In genomic region chr3:141500397-141500796, GRCh38 we compare ENCODE assay signal across 27 cellular contexts. TPM values are rescaled to one million over a fixed set of nuclear protein-coding genes. Genes with fewer than 3 reads are reported as not detected.
DNase-seq lines count a peak whose midpoint lies in the region; ATAC-seq and TF ChIP-seq lines count a peak whose summit lies in the region.
"Had no signal": no experiment of that assay in that cellular context is flagged by ENCODE, and none has a peak within 500 bp of the region (broad histone marks: within the 10 kb centered on the region; RNA-seq: fewer than 3 reads in every experiment).

No MANE protein-coding gene starts in this region.

- no peak overlapping the region for H3K27ac ChIP-seq in DND-41 (ENCODE audit: low read length)
- H3K27ac ChIP-seq: parathyroid adenoma, SK-N-MC, VCaP had no signal

- POLR2A ChIA-PET in activated CD4-positive, alpha-beta T cell treated with anti-CD3 and anti-CD28 coated beads for 36 hours (lab: Charles Lee), result interaction anchor here (0.7 to 2.2 kb wide), 4 partner anchors 11 to 55 kb away, joined by 3 to 32 read pairs (median 5); partner anchors contain the start of gene RASA2
- POLR2A ChIA-PET in naive thymus-derived CD8-positive, alpha-beta T cell (lab: Charles Lee), result interaction anchor here (1.0 to 7.3 kb wide), 2 partner anchors 13 to 30 kb away, joined by 3 to 113 read pairs; partner anchors contain the start of gene RASA2

- intact Hi-C loops in activated CD4-positive, alpha-beta T cell treated with anti-CD3 and anti-CD28 coated beads for 36 hours (cut with DNase I, micrococcal nuclease), result loop anchor here (1.0 to 2.0 kb wide), 2 partner anchors 14 to 30 kb away; no protein-coding TSS in a partner anchor

- no peak overlapping the region for H3K4me2 ChIP-seq in DND-41 (ENCODE audit: insufficient read depth, low read length)

- peak; percentile 47 for ATAC-seq in activated CD4-positive, alpha-beta T cell treated with anti-CD3 and anti-CD28 coated beads for 36 hours
- no peak for ATAC-seq in DND-41 (ENCODE audit: insufficient read depth, low read depth)
- peak; percentile 42 for ATAC-seq in activated T-helper 17 cell treated with anti-CD3 and anti-CD28 coated beads, Interleukin-2, amount 50 U/mL, for 72 hours (replicated peaks)
- no peak for ATAC-seq in naive thymus-derived CD8-positive, alpha-beta T cell
- ATAC-seq in GM18511 (IDR thresholded peaks at IDR 0.05; ENCODE audit: unreplicated experiment), result no peak
- no peak for ATAC-seq in HG02852 (IDR thresholded peaks at IDR 0.05; ENCODE audit: unreplicated experiment)
- ATAC-seq: heart right ventricle, left lobe of liver, right cardiac atrium, upper lobe of right lung had no signal

- H3K4me3 Mint-ChIP-seq in activated CD4-positive, alpha-beta T cell treated with anti-CD3 and anti-CD28 coated beads for 36 hours, result peak overlapping the region; percentile 54
- peak overlapping the region; percentile 84 for H3K4me3 Mint-ChIP-seq in activated T-helper 17 cell treated with anti-CD3 and anti-CD28 coated beads, Interleukin-2, amount 50 U/mL, for 72 hours
- peak overlapping the region in 8 of 10 donors; percentile 75 to 87 (median 80) for H3K4me3 Mint-ChIP-seq in naive thymus-derived CD8-positive, alpha-beta T cell
- H3K4me3 Mint-ChIP-seq: nephron progenitor cell had no signal

- no peaks in the 10 kb centered on the region for H3K9me3 ChIP-seq in DND-41 (ENCODE audit: insufficient read depth, low read length, severe bottlenecking)
- H3K9me3 ChIP-seq: upper lobe of right lung had no signal

- H3K4me1 Mint-ChIP-seq in activated CD4-positive, alpha-beta T cell treated with anti-CD3 and anti-CD28 coated beads for 36 hours, result peaks cover 60% of the 10 kb centered on the region
- H3K4me1 Mint-ChIP-seq in activated T-helper 17 cell treated with anti-CD3 and anti-CD28 coated beads, Interleukin-2, amount 50 U/mL, for 72 hours, result peaks cover 43% of the 10 kb centered on the region
- H3K4me1 Mint-ChIP-seq in naive thymus-derived CD8-positive, alpha-beta T cell, result peaks cover 20 to 56% (median 42%) of the 10 kb centered on the region in 4 donors
- H3K4me1 Mint-ChIP-seq: nephron progenitor cell had no signal

- H3K79me2 ChIP-seq in DND-41 (ENCODE audit: insufficient read depth, low read length), result peaks cover 91% of the 10 kb centered on the region

- peaks cover 41% of the 10 kb centered on the region for H3K4me1 ChIP-seq in DND-41 (ENCODE audit: insufficient read depth, low read length)
- H3K4me1 ChIP-seq: parathyroid adenoma, upper lobe of right lung had no signal

- peaks cover 56% of the 10 kb centered on the region for H4K20me1 ChIP-seq in DND-41 (ENCODE audit: insufficient read depth, low read length)

- no peaks in the 10 kb centered on the region for H3K27me3 ChIP-seq in DND-41 (ENCODE audit: insufficient read depth, low read length, poor library complexity)
- H3K27me3 ChIP-seq: heart right ventricle, upper lobe of right lung had no signal

- H2AFZ ChIP-seq in DND-41 (ENCODE audit: low read depth, low read length), result no peak overlapping the region
- H2AFZ ChIP-seq: parathyroid adenoma had no signal

- peaks cover 4% of the 10 kb centered on the region for H3K9me3 Mint-ChIP-seq in activated CD4-positive, alpha-beta T cell treated with anti-CD3 and anti-CD28 coated beads for 36 hours (ENCODE audit: low read depth)
- no peaks in the 10 kb centered on the region for H3K9me3 Mint-ChIP-seq in activated T-helper 17 cell treated with anti-CD3 and anti-CD28 coated beads, Interleukin-2, amount 50 U/mL, for 72 hours
- peaks cover 0 to 4% (median 0%) of the 10 kb centered on the region in 9 donors for H3K9me3 Mint-ChIP-seq in naive thymus-derived CD8-positive, alpha-beta T cell

- no peak for DNase-seq in activated CD4-positive, alpha-beta T cell treated with anti-CD3 and anti-CD28 coated beads for 36 hours
- DNase-seq in activated CD4-positive, alpha-beta T cell treated with anti-CD3 and anti-CD28 coated beads for 48 hours, result no peak
- DNase-seq in DND-41 (no peak), COR-L47 (lab: John Stamatoyannopoulos, UW) (no peak)
- DNase-seq in naive thymus-derived CD8-positive, alpha-beta T cell, result no peak
- DNase-seq: 8988T; activated gamma-delta T cell treated with Interleukin-2 at 50 U/mL for 16 hours; erythroblast; foreskin fibroblast; heart right ventricle; IMR-90; MM.1S; NCI-H1436 treated with DMSO at 0.1 percent for 48 hours; NCI-H524; nephron progenitor cell; right cardiac atrium; RPMI8226; stimulated activated CD4-positive, alpha-beta T cell treated with anti-CD3 and anti-CD28 coated beads, Interleukin-15, amount 100 ng/mL, for 24 hours; substantia nigra; upper lobe of right lung had no signal

- CTCF ChIA-PET in activated CD4-positive, alpha-beta T cell treated with anti-CD3 and anti-CD28 coated beads for 36 hours (lab: Charles Lee), result interaction anchor here (0.7 to 4.2 kb wide), 10 partner anchors 10 to 60 kb away, joined by 3 to 28 read pairs (median 6); no protein-coding TSS in a partner anchor

- H3K36me3 ChIP-seq in DND-41 (ENCODE audit: insufficient read depth, low read length), result peaks cover 22% of the 10 kb centered on the region
- H3K36me3 ChIP-seq: upper lobe of right lung had no signal

- peaks cover 21% of the 10 kb centered on the region for H3K36me3 Mint-ChIP-seq in activated CD4-positive, alpha-beta T cell treated with anti-CD3 and anti-CD28 coated beads for 36 hours (ENCODE audit: low read depth)
- H3K36me3 Mint-ChIP-seq in activated T-helper 17 cell treated with anti-CD3 and anti-CD28 coated beads, Interleukin-2, amount 50 U/mL, for 72 hours (ENCODE audit: low read depth), result peaks cover 25% of the 10 kb centered on the region
- H3K36me3 Mint-ChIP-seq in naive thymus-derived CD8-positive, alpha-beta T cell, result peaks cover 4 to 12% (median 10%) of the 10 kb centered on the region in 3 donors

- H3K27me3 Mint-ChIP-seq in activated CD4-positive, alpha-beta T cell treated with anti-CD3 and anti-CD28 coated beads for 36 hours, result no peaks in the 10 kb centered on the region
- no peaks in the 10 kb centered on the region for H3K27me3 Mint-ChIP-seq in activated T-helper 17 cell treated with anti-CD3 and anti-CD28 coated beads, Interleukin-2, amount 50 U/mL, for 72 hours
- no peaks in the 10 kb centered on the region for H3K27me3 Mint-ChIP-seq in naive thymus-derived CD8-positive, alpha-beta T cell

- H3K9ac ChIP-seq in DND-41 (ENCODE audit: low read depth, low read length), result peak overlapping the region; percentile 44; the same call in 1 of the 2 replicates
- H3K9ac ChIP-seq: parathyroid adenoma had no signal

- H3K4me3 ChIP-seq in DND-41 (ENCODE audit: low read depth in 1 of 2, low read length in 2 of 2), result no peak overlapping the region
- H3K4me3 ChIP-seq: heart right ventricle, SK-N-MC, upper lobe of right lung had no signal

- no peak for TF ChIP-seq CTCF in DND-41 (IDR thresholded peaks at IDR 0.05; ENCODE audit: borderline replicate concordance, extremely low read depth, low read length, poor library complexity, severe bottlenecking)

- peak overlapping the region; percentile 61 for H3K27ac Mint-ChIP-seq in activated CD4-positive, alpha-beta T cell treated with anti-CD3 and anti-CD28 coated beads for 36 hours
- peak overlapping the region; percentile 98 for H3K27ac Mint-ChIP-seq in activated T-helper 17 cell treated with anti-CD3 and anti-CD28 coated beads, Interleukin-2, amount 50 U/mL, for 72 hours
- peak overlapping the region in 5 of 10 donors; percentile 86 to 97 (median 96) for H3K27ac Mint-ChIP-seq in naive thymus-derived CD8-positive, alpha-beta T cell
- H3K27ac Mint-ChIP-seq: nephron progenitor cell had no signal

RNA-seq across cellular contexts. Expression of gene RASA2, which starts 13.6 kb away (rescaled TPM):
- 10 to 100 TPM; 30.8 to 32.0 TPM for total RNA-seq in activated CD4-positive, alpha-beta T cell treated with anti-CD3 and anti-CD28 coated beads for 36 hours
- 10 to 100 TPM; 36.6 to 41.1 TPM for total RNA-seq in activated T-helper 17 cell treated with anti-CD3 and anti-CD28 coated beads, Interleukin-2, amount 50 U/mL, for 72 hours
- total RNA-seq in naive thymus-derived CD8-positive, alpha-beta T cell, result 100 to 1,000 TPM; 112 to 124 TPM
- polyA plus RNA-seq in naive thymus-derived CD8-positive, alpha-beta T cell, result 10 to 100 TPM; 55.0 to 66.8 (median 57.9) TPM

Comparison
In these comparisons a context has a peak if more than half of its experiments do, and no peak if none do; other contexts are left out.
1. ATAC-seq: peak in activated CD4-positive, alpha-beta T cell treated with anti-CD3 and anti-CD28 coated beads for 36 hours (single experiment) and activated T-helper 17 cell treated with anti-CD3 and anti-CD28 coated beads, Interleukin-2, amount 50 U/mL, for 72 hours (single experiment); none in DND-41 (single experiment), naive thymus-derived CD8-positive, alpha-beta T cell (0 of 2), GM18511 (single experiment) and HG02852 (single experiment).
2. Peak in every context shown above with its lines, with median percentiles within 50 percentile points of each other: H3K4me3 Mint-ChIP-seq.